Comparison of ENCODE assay signal across 1 cellular context in the genomic region with DNA sequence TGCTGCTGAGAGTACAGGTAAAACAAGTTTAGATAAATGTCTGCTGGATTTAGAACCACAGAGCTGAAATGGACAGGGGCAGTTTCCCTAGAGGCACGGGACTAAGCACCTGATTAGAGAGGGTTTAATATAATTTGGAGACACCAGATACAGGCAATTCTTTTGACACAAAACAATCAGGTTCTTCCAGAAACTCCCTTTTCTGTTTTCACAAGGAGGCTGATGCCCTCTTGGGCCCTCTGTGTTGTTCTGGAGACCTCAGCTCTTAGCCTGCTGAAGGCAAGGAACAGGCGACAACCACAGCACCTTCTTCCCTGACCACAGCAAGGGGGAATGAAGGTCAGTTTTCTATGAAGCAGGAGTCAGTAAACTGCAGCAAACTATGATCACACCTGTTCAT.
TF ChIP-seq lines count a peak whose summit lies in the region.

No MANE protein-coding gene starts in this region.

TF ChIP-seq in GM12878, 131 proteins besides CTCF, POLR2A, EP300 and RAD21:
- TF ChIP-seq CREM (IDR thresholded peaks at IDR 0.05; ENCODE audit: low read depth): no peak
- TF ChIP-seq LARP7 (IDR thresholded peaks at IDR 0.05): no peak
- TF ChIP-seq ZZZ3 (IDR thresholded peaks at IDR 0.05; ENCODE audit: control insufficient read depth, insufficient read length, low read depth): no peak
- no peak for TF ChIP-seq NR2C1 (IDR thresholded peaks at IDR 0.05)
- no peak for TF ChIP-seq HDAC2 (IDR thresholded peaks at IDR 0.05)
- TF ChIP-seq EZH2 (IDR thresholded peaks at IDR 0.05; ENCODE audit: borderline replicate concordance, control insufficient read depth, low read depth, low read length): no peak
- TF ChIP-seq, protein P1, sequence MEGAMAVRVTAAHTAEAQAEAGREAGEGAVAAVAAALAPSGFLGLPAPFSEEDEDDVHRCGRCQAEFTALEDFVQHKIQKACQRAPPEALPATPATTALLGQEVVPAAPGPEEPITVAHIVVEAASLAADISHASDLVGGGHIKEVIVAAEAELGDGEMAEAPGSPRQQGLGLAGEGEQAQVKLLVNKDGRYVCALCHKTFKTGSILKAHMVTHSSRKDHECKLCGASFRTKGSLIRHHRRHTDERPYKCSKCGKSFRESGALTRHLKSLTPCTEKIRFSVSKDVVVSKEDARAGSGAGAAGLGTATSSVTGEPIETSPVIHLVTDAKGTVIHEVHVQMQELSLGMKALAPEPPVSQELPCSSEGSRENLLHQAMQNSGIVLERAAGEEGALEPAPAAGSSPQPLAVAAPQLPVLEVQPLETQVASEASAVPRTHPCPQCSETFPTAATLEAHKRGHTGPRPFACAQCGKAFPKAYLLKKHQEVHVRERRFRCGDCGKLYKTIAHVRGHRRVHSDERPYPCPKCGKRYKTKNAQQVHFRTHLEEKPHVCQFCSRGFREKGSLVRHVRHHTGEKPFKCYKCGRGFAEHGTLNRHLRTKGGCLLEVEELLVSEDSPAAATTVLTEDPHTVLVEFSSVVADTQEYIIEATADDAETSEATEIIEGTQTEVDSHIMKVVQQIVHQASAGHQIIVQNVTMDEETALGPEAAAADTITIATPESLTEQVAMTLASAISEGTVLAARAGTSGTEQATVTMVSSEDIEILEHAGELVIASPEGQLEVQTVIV (IDR thresholded peaks at IDR 0.05; ENCODE audit: borderline replicate concordance, partially characterized antibody): no peak
- no peak for TF ChIP-seq CBFB (IDR thresholded peaks at IDR 0.05; ENCODE audit: low read depth)
- TF ChIP-seq SIX5 (IDR thresholded peaks at IDR 0.05; ENCODE audit: low read depth, low read length, severe bottlenecking): no peak
TF ChIP-seq in GM12878: peak in this region for 0.
